8 cellular contexts compared by ENCODE assay signal in genomic region chr20:31707994-31708744, GRCh38. TPM values are rescaled to one million over a fixed set of nuclear protein-coding genes. Genes with fewer than 3 reads are reported as not detected.
DNase-seq lines count a peak whose midpoint lies in the region; ATAC-seq, FAIRE-seq and TF ChIP-seq lines count a peak whose summit lies in the region.

No MANE protein-coding gene starts in this region.

- WGBS in H9 (ENCODE audit: extremely low coverage, insufficient read length, low lambda C conversion rate): no CpG with 5 or more reads among the region's 2 CpGs
- 15 to 21% methylated on average over 2 of the region's 2 CpGs for WGBS in pancreas, 2 donors

- H3K27me3 ChIP-seq in H9 (ENCODE audit: insufficient read depth, low read length) (no peaks in the 10 kb centered on the region), pancreas (no peaks in the 10 kb centered on the region), brain microvascular endothelial cell (replicated peaks) (no peaks in the 10 kb centered on the region)

- no peak overlapping the region for H3K56ac ChIP-seq in H9 (ENCODE audit: insufficient read length, low read depth, low read length)

- H3K4me1 Mint-ChIP-seq in H9: peaks cover 53 to 56% of the 10 kb centered on the region in 2 experiments

- no peaks in the 10 kb centered on the region for H3K9me3 Mint-ChIP-seq in H9

- no peak overlapping the region for H3K4me2 ChIP-seq in H9 (ENCODE audit: insufficient read depth, insufficient read length, low read length)

- H3T11ph ChIP-seq in H9 (ENCODE audit: low read length): no peak overlapping the region

- intact Hi-C loops in pancreas (cut with DNase I): no loop called here

- H4K5ac ChIP-seq in H9 (ENCODE audit: insufficient read length, low read depth, low read length): no peak overlapping the region

- no peaks in the 10 kb centered on the region for H3K27me3 Mint-ChIP-seq in H9 (ENCODE audit: low read depth)

- peaks cover 0 to 5% (median 0%) of the 10 kb centered on the region in 3 donors for H3K36me3 ChIP-seq in pancreas
- peaks cover 38% of the 10 kb centered on the region for H3K36me3 ChIP-seq in brain microvascular endothelial cell (replicated peaks)

- no peaks in the 10 kb centered on the region for H3K23me2 ChIP-seq in H9 (ENCODE audit: insufficient read length, low read depth, low read length, poor library complexity, severe bottlenecking)

- DNase-seq in H9 (peak; percentile 58), NCI-H345 treated with DMSO at 0.1 percent for 48 hours (lab: John Stamatoyannopoulos, UW; ENCODE audit: unreplicated experiment) (peak; percentile 99), caudate nucleus (lab: John Stamatoyannopoulos, UW) (peak in 16 of 61 donors; percentile 8 to 51 (median 25)), pancreas (peak in 5 of 6 donors; percentile 68 to 83 (median 81)), RKO (ENCODE audit: low spot score) (no peak), brain microvascular endothelial cell (no peak)

- H3K9me3 ChIP-seq in H9 (ENCODE audit: control insufficient read depth, low read depth, low read length): no peaks in the 10 kb centered on the region
- H3K9me3 ChIP-seq in pancreas: no peaks in the 10 kb centered on the region

- in situ Hi-C loops in brain microvascular endothelial cell (cut with HindIII; ENCODE audit: low pct_ligation_motif_present, low sequenced_read_pairs): no loop called here

- ATAC-seq in pancreas (peak; percentile 13 to 39 (median 34)), GM21717 (IDR thresholded peaks at IDR 0.05; ENCODE audit: unreplicated experiment) (no peak), GM19467 (IDR thresholded peaks at IDR 0.05; ENCODE audit: unreplicated experiment) (no peak)

- H3K27ac ChIP-seq in H9 (ENCODE audit: insufficient read length, low read depth, low read length) (no peak overlapping the region), caudate nucleus (ENCODE audit: low read depth, low read length) (peak overlapping the region; percentile 60), pancreas (peak overlapping the region; percentile 43 to 93 (median 74)), brain microvascular endothelial cell (no peak overlapping the region)

- H2BK5ac ChIP-seq in H9 (ENCODE audit: insufficient read length, low read length): no peak overlapping the region

- H3K79me2 ChIP-seq in H9 (ENCODE audit: insufficient read depth, low read length): peaks cover 2% of the 10 kb centered on the region; the same call in 1 of the 2 replicates

- no peak overlapping the region for H2BK120ac ChIP-seq in H9 (ENCODE audit: low read depth, low read length, poor library complexity, severe bottlenecking)

- H4K20me1 ChIP-seq in H9 (ENCODE audit: control insufficient read depth, insufficient read depth, insufficient read length): no peaks in the 10 kb centered on the region

- peaks cover 3 to 44% (median 19%) of the 10 kb centered on the region in 3 experiments; a peak in 6 of 7 replicates for H3K36me3 Mint-ChIP-seq in H9 (ENCODE audit: insufficient read depth in 1 of 3, low read depth in 3 of 3)

- no peak overlapping the region for H3K9ac ChIP-seq in H9 (ENCODE audit: extremely low read depth, insufficient read length, low read length)

- H2AK5ac ChIP-seq in H9 (ENCODE audit: insufficient read length, low read length): no peak overlapping the region

- no peak overlapping the region for H2BK15ac ChIP-seq in H9 (ENCODE audit: low read depth, low read length)

- H2BK12ac ChIP-seq in H9 (ENCODE audit: insufficient read length, low read depth, low read length): no peak overlapping the region

- H3K4me3 Mint-ChIP-seq in H9: no peak overlapping the region; a peak in 1 of 5 replicates

- no peak for FAIRE-seq in pancreas (lab: Jason Lieb, UNC)

- H3K23ac ChIP-seq in H9 (ENCODE audit: insufficient read length, low read depth, low read length): no peak overlapping the region

- peak overlapping the region in 1 of 3 experiments; percentile 77; a peak in 2 of 7 replicates for H3K27ac Mint-ChIP-seq in H9

- no peak overlapping the region for H3K4ac ChIP-seq in H9 (ENCODE audit: low read depth, low read length)

- no peak overlapping the region for H4K91ac ChIP-seq in H9 (ENCODE audit: insufficient read length, low read depth, low read length)

- H3K14ac ChIP-seq in H9 (ENCODE audit: insufficient read depth, low read length): no peak overlapping the region

- H2BK20ac ChIP-seq in H9 (ENCODE audit: low read depth, low read length, poor library complexity, severe bottlenecking): no peak overlapping the region

- no peak overlapping the region for H2AFZ ChIP-seq in H9 (ENCODE audit: low read length)

- no peaks in the 10 kb centered on the region for H3K79me1 ChIP-seq in H9 (ENCODE audit: insufficient read depth, low read depth, low read length, poor library complexity, severe bottlenecking)

- H3K4me1 ChIP-seq in H9 (ENCODE audit: insufficient read depth, low read length) (peaks cover 8% of the 10 kb centered on the region), pancreas (peaks cover 72 to 94% (median 83%) of the 10 kb centered on the region in 3 donors)

- H3K4me3 ChIP-seq in pancreas (no peak overlapping the region), brain microvascular endothelial cell (ENCODE audit: low read depth, low read length) (no peak overlapping the region)

- TF ChIP-seq CTCF in H9 (conservative IDR thresholded peaks at IDR 0.05) (no peak), pancreas (IDR thresholded peaks at IDR 0.05) (no peak), brain microvascular endothelial cell (IDR thresholded peaks at IDR 0.05; ENCODE audit: low read depth, low read length, missing control alignments) (no peak)

- H4K8ac ChIP-seq in H9 (replicated peaks; ENCODE audit: insufficient read length, low read depth, low read length): no peak overlapping the region

- H3K18ac ChIP-seq in H9 (ENCODE audit: insufficient read length, low read depth, low read length): no peak overlapping the region

RNA-seq across cellular contexts. Expression of gene BCL2L1, which starts 14.5 kb away (rescaled TPM):
- total RNA-seq in H9 (2021) (105 and 109 TPM in 2 replicates), pancreas (10 to 100 TPM; 27.3 to 59.8 (median 40.0) TPM)
- polyA plus RNA-seq in pancreas: 10 to 100 TPM; 40.8 to 55.5 TPM

RNA-seq across cellular contexts. Expression of gene TPX2, which starts 30.9 kb away (rescaled TPM):
- 161 TPM in 2 replicates for total RNA-seq in H9 (2021)
- total RNA-seq in pancreas: 1 to 10 TPM in 1 of 6 donors, under 1 TPM in 4, not detected in 1; 0.20 to 1.5 (median 0.79) TPM
- polyA plus RNA-seq in pancreas: under 1 TPM; 0.04 to 0.12 TPM

Comparison
In these comparisons a context has a peak if more than half of its experiments do, and no peak if none do; other contexts are left out.
1. DNase-seq: peak in H9 (single experiment), NCI-H345 treated with DMSO at 0.1 percent for 48 hours (single experiment) and pancreas (5 of 6); none in RKO (single experiment) and brain microvascular endothelial cell (single experiment).
2. H3K27ac ChIP-seq: peak in caudate nucleus (single experiment) and pancreas (4 of 4); none in H9 (single experiment) and brain microvascular endothelial cell (single experiment).
3. ATAC-seq: peak in pancreas (4 of 4); none in GM21717 (single experiment) and GM19467 (single experiment).
4. RNA of gene TPX2, which starts 30.9 kb away (total RNA-seq): 161 TPM in H9; 0.20 to 1.5 TPM in pancreas; every median in the first group is over 10 times any median in the second.